ENCODE assay signal across 29 cellular contexts in genomic region chr22:43726964-43727543, GRCh38.
"Had no signal": no experiment of that assay in that cellular context is flagged by ENCODE, and none has a peak within 500 bp of the region (broad histone marks: within the 10 kb centered on the region; RNA-seq: fewer than 3 reads in every experiment).

No MANE protein-coding gene starts in this region.

- ATAC-seq: lower lobe of right lung; natural killer cell; stimulated activated memory B cell treated with anti-CD40 and anti-IgM and Interleukin-4, amounts not matched to agents 10 μg/mL and 1 μg/mL and 100 μg/mL, for 72 hours; stimulated activated naive CD8-positive, alpha-beta T cell treated with anti-CD3 and anti-CD28 coated beads, Interleukin-15, amount 100 ng/mL, for 72 hours; upper lobe of right lung had no signal

- H3K27ac ChIP-seq: lower lobe of right lung, neural progenitor cell, neutrophil, thyroid gland, upper lobe of right lung had no signal

- H3K4me3 ChIP-seq: lower lobe of right lung, neural progenitor cell, sigmoid colon, testis, thyroid gland, upper lobe of right lung had no signal

- H3K4me2 ChIP-seq: neural progenitor cell had no signal

- H3K9me3 ChIP-seq: lower lobe of right lung, neutrophil, sigmoid colon, testis, thyroid gland, upper lobe of right lung had no signal

- DNase-seq: hypothalamus; immature natural killer cell; kidney; lower lobe of right lung; mammary epithelial cell; mesendoderm; naive B cell; natural killer cell; nephron progenitor cell; occipital lobe; sigmoid colon; small intestine; stimulated activated CD4-positive, alpha-beta T cell treated with anti-CD3 and anti-CD28 coated beads, Interleukin-1b, Interleukin-23, amount 100 ng/mL, for 48 hours; stimulated activated CD4-positive, alpha-beta T cell treated with anti-CD3 and anti-CD28 coated beads, Interleukin-2, amount 100 ng/mL, for 48 hours; stimulated activated CD4-positive, alpha-beta T cell treated with anti-CD3 and anti-CD28 coated beads, Interleukin-4, amount 100 ng/mL, for 4 hours; stimulated activated CD8-positive, alpha-beta memory T cell treated with anti-CD3 and anti-CD28 coated beads, Interleukin-4, amount 100 ng/mL, for 48 hours; stimulated activated naive CD4-positive, alpha-beta T cell treated with Interleukin-2 at 50 U/mL for 16 hours; stimulated activated naive CD8-positive, alpha-beta T cell treated with anti-CD3 and anti-CD28 coated beads, Interleukin-15, amount 100 ng/mL, for 72 hours; thyroid gland; trophoblast cell; upper lobe of right lung had no signal

- H3K27me3 ChIP-seq: neural progenitor cell, neutrophil, sigmoid colon, testis, thyroid gland, upper lobe of right lung had no signal

- H3K27ac Mint-ChIP-seq: immature natural killer cell; mesothelial cell of epicardium; natural killer cell; nephron progenitor cell; neural progenitor cell; progenitor cell of endocrine pancreas; stimulated activated memory B cell treated with anti-CD40 and anti-IgM and Interleukin-4, amounts not matched to agents 10 μg/mL and 1 μg/mL and 100 μg/mL, for 72 hours; stimulated activated naive CD8-positive, alpha-beta T cell treated with anti-CD3 and anti-CD28 coated beads, Interleukin-15, amount 100 ng/mL, for 72 hours had no signal

- H3K4me1 Mint-ChIP-seq: immature natural killer cell; mesothelial cell of epicardium; naive B cell; nephron progenitor cell; stimulated activated memory B cell treated with anti-CD40 and anti-IgM and Interleukin-4, amounts not matched to agents 10 μg/mL and 1 μg/mL and 100 μg/mL, for 72 hours; stimulated activated naive CD8-positive, alpha-beta T cell treated with anti-CD3 and anti-CD28 coated beads, Interleukin-15, amount 100 ng/mL, for 72 hours had no signal

- H3K4me3 Mint-ChIP-seq: immature natural killer cell; mesothelial cell of epicardium; naive B cell; natural killer cell; nephron progenitor cell; neural progenitor cell; stimulated activated memory B cell treated with anti-CD40 and anti-IgM and Interleukin-4, amounts not matched to agents 10 μg/mL and 1 μg/mL and 100 μg/mL, for 72 hours; stimulated activated naive CD8-positive, alpha-beta T cell treated with anti-CD3 and anti-CD28 coated beads, Interleukin-15, amount 100 ng/mL, for 72 hours had no signal

- H3K9ac ChIP-seq: neural progenitor cell had no signal

- H3K36me3 ChIP-seq: lower lobe of right lung, neural progenitor cell, neutrophil, sigmoid colon, thyroid gland, upper lobe of right lung had no signal

- FAIRE-seq: islet of Langerhans, kidney, small intestine, urothelium cell line had no signal

- H3K36me3 Mint-ChIP-seq: immature natural killer cell; mesothelial cell of epicardium; naive B cell; natural killer cell; neural progenitor cell; stimulated activated memory B cell treated with anti-CD40 and anti-IgM and Interleukin-4, amounts not matched to agents 10 μg/mL and 1 μg/mL and 100 μg/mL, for 72 hours had no signal

- H3K4me1 ChIP-seq: lower lobe of right lung, neural progenitor cell, thyroid gland had no signal

- H3K9me3 Mint-ChIP-seq: mesothelial cell of epicardium; natural killer cell; nephron progenitor cell; neural progenitor cell; stimulated activated naive CD8-positive, alpha-beta T cell treated with anti-CD3 and anti-CD28 coated beads, Interleukin-15, amount 100 ng/mL, for 72 hours had no signal

- H2AFZ ChIP-seq: neural progenitor cell had no signal
